ENCODE assay signal across 1 cellular context in the genomic region with DNA sequence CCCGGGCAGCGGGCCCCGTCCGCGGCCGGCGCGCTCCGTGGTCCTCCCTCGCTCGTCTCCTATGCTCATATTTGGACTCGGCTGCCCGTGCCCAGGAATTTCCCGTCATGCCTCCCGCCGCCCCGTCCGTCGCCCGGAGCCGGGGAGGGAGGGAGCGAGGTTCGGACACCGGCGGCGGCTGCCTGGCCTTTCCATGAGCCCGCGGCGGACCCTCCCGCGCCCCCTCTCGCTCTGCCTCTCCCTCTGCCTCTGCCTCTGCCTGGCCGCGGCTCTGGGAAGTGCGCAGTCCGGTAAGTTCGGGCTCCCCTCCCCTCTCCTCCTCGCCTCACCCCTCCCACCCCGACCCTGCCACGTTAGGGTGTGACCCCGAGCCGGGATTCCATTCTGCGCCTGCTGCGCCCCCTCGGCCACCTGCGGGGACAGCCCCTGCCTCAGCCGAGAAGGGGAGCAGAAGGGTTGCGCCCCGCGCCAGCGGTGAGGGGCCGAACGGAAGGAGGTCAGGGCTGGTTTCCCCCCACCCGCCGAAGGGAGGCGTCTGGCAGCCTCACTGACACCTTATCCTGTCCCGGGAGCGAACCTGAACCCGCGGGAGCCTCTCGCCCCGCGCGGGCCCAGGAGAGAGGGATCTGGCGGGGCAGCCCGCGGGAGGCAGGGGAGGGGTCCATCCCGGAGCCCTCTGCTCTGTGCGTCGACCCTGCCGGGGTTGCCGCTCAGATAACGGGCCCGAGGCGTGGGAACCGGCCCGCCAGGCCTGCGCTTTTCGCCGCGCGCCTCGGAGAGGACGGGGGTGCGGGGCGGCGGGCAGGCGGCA.
TF ChIP-seq lines count a peak whose summit lies in the region.

A gene (plus strand): TSS at position 108 of the 811 bp plus-strand sequence. CDS start 29,897 bp downstream, outside the sequence.

TF ChIP-seq in HEK293, 187 proteins besides CTCF, POLR2A, EP300 and RAD21 (continued from another document and continues in another):
- TF ChIP-seq, protein P1, sequence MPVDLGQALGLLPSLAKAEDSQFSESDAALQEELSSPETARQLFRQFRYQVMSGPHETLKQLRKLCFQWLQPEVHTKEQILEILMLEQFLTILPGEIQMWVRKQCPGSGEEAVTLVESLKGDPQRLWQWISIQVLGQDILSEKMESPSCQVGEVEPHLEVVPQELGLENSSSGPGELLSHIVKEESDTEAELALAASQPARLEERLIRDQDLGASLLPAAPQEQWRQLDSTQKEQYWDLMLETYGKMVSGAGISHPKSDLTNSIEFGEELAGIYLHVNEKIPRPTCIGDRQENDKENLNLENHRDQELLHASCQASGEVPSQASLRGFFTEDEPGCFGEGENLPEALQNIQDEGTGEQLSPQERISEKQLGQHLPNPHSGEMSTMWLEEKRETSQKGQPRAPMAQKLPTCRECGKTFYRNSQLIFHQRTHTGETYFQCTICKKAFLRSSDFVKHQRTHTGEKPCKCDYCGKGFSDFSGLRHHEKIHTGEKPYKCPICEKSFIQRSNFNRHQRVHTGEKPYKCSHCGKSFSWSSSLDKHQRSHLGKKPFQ (tag by site-specific recombination; IDR thresholded peaks at IDR 0.05), result 0 out of 2 replicates have a peak, but pooled peaks have one; percentile 47
- TF ChIP-seq, protein P2, sequence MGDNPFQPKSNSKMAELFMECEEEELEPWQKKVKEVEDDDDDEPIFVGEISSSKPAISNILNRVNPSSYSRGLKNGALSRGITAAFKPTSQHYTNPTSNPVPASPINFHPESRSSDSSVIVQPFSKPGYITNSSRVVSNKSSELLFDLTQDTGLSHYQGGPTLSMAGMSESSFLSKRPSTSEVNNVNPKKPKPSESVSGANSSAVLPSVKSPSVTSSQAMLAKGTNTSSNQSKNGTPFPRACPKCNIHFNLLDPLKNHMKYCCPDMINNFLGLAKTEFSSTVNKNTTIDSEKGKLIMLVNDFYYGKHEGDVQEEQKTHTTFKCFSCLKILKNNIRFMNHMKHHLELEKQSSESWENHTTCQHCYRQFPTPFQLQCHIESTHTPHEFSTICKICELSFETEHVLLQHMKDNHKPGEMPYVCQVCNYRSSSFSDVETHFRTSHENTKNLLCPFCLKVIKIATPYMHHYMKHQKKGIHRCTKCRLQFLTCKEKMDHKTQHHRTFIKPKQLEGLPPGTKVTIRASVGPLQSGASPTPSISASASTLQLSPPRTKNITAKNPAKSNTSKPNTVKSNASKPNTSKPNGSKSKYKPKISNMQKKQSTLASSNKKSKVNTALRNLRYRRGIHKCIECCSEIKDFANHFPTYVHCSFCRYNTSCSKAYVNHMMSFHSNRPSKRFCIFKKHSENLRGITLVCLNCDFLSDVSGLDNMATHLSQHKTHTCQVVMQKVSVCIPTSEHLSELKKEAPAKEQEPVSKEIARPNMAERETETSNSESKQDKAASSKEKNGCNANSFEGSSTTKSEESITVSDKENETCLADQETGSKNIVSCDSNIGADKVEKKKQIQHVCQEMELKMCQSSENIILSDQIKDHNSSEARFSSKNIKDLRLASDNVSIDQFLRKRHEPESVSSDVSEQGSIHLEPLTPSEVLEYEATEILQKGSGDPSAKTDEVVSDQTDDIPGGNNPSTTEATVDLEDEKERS (tag by site-specific recombination; IDR thresholded peaks at IDR 0.05), result 0 out of 2 replicates have a peak, but pooled peaks have one; percentile 28
- TF ChIP-seq ZNF433 (tag by site-specific recombination; IDR thresholded peaks at IDR 0.05; ENCODE audit: low read depth), result no peak
- TF ChIP-seq ZNF311 (tag by site-specific recombination; IDR thresholded peaks at IDR 0.05; ENCODE audit: borderline replicate concordance), result no peak
- TF ChIP-seq ZNF629 (tag by site-specific recombination; IDR thresholded peaks at IDR 0.05), result no peak
- no peak for TF ChIP-seq HOXD13 (CRISPR knock-in tag; IDR thresholded peaks at IDR 0.05; ENCODE audit: borderline replicate concordance)
- TF ChIP-seq, protein P3, sequence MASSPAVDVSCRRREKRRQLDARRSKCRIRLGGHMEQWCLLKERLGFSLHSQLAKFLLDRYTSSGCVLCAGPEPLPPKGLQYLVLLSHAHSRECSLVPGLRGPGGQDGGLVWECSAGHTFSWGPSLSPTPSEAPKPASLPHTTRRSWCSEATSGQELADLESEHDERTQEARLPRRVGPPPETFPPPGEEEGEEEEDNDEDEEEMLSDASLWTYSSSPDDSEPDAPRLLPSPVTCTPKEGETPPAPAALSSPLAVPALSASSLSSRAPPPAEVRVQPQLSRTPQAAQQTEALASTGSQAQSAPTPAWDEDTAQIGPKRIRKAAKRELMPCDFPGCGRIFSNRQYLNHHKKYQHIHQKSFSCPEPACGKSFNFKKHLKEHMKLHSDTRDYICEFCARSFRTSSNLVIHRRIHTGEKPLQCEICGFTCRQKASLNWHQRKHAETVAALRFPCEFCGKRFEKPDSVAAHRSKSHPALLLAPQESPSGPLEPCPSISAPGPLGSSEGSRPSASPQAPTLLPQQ (tag by site-specific recombination; IDR thresholded peaks at IDR 0.05), result no peak; the same call in 1 of the 2 replicates
- TF ChIP-seq ZNF324 (tag by site-specific recombination; IDR thresholded peaks at IDR 0.05), result peak; percentile 28; the same call in 1 of the 2 replicates
- 0 out of 2 replicates have a peak, but pooled peaks have one; percentile 34 for TF ChIP-seq ZNF596 (tag by site-specific recombination; IDR thresholded peaks at IDR 0.05)
- TF ChIP-seq, protein P4, sequence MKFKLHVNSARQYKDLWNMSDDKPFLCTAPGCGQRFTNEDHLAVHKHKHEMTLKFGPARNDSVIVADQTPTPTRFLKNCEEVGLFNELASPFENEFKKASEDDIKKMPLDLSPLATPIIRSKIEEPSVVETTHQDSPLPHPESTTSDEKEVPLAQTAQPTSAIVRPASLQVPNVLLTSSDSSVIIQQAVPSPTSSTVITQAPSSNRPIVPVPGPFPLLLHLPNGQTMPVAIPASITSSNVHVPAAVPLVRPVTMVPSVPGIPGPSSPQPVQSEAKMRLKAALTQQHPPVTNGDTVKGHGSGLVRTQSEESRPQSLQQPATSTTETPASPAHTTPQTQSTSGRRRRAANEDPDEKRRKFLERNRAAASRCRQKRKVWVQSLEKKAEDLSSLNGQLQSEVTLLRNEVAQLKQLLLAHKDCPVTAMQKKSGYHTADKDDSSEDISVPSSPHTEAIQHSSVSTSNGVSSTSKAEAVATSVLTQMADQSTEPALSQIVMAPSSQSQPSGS (tag by site-specific recombination; IDR thresholded peaks at IDR 0.05; ENCODE audit: low read depth), result no peak
- TF ChIP-seq, protein P5, sequence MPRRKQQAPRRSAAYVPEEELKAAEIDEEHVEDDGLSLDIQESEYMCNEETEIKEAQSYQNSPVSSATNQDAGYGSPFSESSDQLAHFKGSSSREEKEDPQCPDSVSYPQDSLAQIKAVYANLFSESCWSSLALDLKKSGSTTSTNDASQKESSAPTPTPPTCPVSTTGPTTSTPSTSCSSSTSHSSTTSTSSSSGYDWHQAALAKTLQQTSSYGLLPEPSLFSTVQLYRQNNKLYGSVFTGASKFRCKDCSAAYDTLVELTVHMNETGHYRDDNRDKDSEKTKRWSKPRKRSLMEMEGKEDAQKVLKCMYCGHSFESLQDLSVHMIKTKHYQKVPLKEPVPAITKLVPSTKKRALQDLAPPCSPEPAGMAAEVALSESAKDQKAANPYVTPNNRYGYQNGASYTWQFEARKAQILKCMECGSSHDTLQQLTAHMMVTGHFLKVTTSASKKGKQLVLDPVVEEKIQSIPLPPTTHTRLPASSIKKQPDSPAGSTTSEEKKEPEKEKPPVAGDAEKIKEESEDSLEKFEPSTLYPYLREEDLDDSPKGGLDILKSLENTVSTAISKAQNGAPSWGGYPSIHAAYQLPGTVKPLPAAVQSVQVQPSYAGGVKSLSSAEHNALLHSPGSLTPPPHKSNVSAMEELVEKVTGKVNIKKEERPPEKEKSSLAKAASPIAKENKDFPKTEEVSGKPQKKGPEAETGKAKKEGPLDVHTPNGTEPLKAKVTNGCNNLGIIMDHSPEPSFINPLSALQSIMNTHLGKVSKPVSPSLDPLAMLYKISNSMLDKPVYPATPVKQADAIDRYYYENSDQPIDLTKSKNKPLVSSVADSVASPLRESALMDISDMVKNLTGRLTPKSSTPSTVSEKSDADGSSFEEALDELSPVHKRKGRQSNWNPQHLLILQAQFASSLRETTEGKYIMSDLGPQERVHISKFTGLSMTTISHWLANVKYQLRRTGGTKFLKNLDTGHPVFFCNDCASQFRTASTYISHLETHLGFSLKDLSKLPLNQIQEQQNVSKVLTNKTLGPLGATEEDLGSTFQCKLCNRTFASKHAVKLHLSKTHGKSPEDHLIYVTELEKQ (tag by site-specific recombination; IDR thresholded peaks at IDR 0.05; ENCODE audit: borderline replicate concordance), result no peak
- TF ChIP-seq, protein P6, sequence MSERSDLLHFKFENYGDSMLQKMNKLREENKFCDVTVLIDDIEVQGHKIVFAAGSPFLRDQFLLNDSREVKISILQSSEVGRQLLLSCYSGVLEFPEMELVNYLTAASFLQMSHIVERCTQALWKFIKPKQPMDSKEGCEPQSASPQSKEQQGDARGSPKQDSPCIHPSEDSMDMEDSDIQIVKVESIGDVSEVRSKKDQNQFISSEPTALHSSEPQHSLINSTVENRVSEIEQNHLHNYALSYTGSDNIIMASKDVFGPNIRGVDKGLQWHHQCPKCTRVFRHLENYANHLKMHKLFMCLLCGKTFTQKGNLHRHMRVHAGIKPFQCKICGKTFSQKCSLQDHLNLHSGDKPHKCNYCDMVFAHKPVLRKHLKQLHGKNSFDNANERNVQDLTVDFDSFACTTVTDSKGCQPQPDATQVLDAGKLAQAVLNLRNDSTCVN (tag by site-specific recombination; optimal IDR thresholded peaks at IDR 0.05), result peak; percentile 91
- TF ChIP-seq GLI4 (tag by site-specific recombination; IDR thresholded peaks at IDR 0.05), result 0 out of 2 replicates have a peak, but pooled peaks have one; percentile 55
- TF ChIP-seq, protein P7, sequence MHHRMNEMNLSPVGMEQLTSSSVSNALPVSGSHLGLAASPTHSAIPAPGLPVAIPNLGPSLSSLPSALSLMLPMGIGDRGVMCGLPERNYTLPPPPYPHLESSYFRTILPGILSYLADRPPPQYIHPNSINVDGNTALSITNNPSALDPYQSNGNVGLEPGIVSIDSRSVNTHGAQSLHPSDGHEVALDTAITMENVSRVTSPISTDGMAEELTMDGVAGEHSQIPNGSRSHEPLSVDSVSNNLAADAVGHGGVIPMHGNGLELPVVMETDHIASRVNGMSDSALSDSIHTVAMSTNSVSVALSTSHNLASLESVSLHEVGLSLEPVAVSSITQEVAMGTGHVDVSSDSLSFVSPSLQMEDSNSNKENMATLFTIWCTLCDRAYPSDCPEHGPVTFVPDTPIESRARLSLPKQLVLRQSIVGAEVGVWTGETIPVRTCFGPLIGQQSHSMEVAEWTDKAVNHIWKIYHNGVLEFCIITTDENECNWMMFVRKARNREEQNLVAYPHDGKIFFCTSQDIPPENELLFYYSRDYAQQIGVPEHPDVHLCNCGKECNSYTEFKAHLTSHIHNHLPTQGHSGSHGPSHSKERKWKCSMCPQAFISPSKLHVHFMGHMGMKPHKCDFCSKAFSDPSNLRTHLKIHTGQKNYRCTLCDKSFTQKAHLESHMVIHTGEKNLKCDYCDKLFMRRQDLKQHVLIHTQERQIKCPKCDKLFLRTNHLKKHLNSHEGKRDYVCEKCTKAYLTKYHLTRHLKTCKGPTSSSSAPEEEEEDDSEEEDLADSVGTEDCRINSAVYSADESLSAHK (tag by site-specific recombination; IDR thresholded peaks at IDR 0.05), result no peak
- TF ChIP-seq, protein P8, sequence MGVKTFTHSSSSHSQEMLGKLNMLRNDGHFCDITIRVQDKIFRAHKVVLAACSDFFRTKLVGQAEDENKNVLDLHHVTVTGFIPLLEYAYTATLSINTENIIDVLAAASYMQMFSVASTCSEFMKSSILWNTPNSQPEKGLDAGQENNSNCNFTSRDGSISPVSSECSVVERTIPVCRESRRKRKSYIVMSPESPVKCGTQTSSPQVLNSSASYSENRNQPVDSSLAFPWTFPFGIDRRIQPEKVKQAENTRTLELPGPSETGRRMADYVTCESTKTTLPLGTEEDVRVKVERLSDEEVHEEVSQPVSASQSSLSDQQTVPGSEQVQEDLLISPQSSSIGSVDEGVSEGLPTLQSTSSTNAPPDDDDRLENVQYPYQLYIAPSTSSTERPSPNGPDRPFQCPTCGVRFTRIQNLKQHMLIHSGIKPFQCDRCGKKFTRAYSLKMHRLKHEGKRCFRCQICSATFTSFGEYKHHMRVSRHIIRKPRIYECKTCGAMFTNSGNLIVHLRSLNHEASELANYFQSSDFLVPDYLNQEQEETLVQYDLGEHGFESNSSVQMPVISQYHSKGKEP (tag by site-specific recombination; IDR thresholded peaks at IDR 0.05), result no peak
- TF ChIP-seq ZNF610 (tag by site-specific recombination; IDR thresholded peaks at IDR 0.05; ENCODE audit: borderline replicate concordance), result peak; percentile 21; the same call in 1 of the 2 replicates
- peak; percentile 51 for TF ChIP-seq WT1 (tag by site-specific recombination; IDR thresholded peaks at IDR 0.05)
- no peak for TF ChIP-seq ZNF670 (tag by site-specific recombination; IDR thresholded peaks at IDR 0.05; ENCODE audit: low read depth)
- TF ChIP-seq ZNF785 (tag by site-specific recombination; IDR thresholded peaks at IDR 0.05), result no peak
- TF ChIP-seq, protein P9, sequence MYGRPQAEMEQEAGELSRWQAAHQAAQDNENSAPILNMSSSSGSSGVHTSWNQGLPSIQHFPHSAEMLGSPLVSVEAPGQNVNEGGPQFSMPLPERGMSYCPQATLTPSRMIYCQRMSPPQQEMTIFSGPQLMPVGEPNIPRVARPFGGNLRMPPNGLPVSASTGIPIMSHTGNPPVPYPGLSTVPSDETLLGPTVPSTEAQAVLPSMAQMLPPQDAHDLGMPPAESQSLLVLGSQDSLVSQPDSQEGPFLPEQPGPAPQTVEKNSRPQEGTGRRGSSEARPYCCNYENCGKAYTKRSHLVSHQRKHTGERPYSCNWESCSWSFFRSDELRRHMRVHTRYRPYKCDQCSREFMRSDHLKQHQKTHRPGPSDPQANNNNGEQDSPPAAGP (tag by site-specific recombination; IDR thresholded peaks at IDR 0.05), result peak; percentile 63
- no peak for TF ChIP-seq ZBTB21 (tag by site-specific recombination; IDR thresholded peaks at IDR 0.05)
- TF ChIP-seq, protein P10, sequence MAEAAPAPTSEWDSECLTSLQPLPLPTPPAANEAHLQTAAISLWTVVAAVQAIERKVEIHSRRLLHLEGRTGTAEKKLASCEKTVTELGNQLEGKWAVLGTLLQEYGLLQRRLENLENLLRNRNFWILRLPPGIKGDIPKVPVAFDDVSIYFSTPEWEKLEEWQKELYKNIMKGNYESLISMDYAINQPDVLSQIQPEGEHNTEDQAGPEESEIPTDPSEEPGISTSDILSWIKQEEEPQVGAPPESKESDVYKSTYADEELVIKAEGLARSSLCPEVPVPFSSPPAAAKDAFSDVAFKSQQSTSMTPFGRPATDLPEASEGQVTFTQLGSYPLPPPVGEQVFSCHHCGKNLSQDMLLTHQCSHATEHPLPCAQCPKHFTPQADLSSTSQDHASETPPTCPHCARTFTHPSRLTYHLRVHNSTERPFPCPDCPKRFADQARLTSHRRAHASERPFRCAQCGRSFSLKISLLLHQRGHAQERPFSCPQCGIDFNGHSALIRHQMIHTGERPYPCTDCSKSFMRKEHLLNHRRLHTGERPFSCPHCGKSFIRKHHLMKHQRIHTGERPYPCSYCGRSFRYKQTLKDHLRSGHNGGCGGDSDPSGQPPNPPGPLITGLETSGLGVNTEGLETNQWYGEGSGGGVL (tag by site-specific recombination; IDR thresholded peaks at IDR 0.05), result peak; percentile 85
- TF ChIP-seq ZNF133 (tag by site-specific recombination; IDR thresholded peaks at IDR 0.05), result no peak
- no peak for TF ChIP-seq ZNF510 (tag by site-specific recombination; IDR thresholded peaks at IDR 0.05; ENCODE audit: insufficient replicate concordance)
- no peak for TF ChIP-seq ZNF114 (tag by site-specific recombination; IDR thresholded peaks at IDR 0.05)
- TF ChIP-seq ZFP37 (tag by site-specific recombination; IDR thresholded peaks at IDR 0.05), result peak; percentile 48; the same call in 1 of the 2 replicates
